Comparison of ENCODE assay signal across 14 cellular contexts in the genomic region with DNA sequence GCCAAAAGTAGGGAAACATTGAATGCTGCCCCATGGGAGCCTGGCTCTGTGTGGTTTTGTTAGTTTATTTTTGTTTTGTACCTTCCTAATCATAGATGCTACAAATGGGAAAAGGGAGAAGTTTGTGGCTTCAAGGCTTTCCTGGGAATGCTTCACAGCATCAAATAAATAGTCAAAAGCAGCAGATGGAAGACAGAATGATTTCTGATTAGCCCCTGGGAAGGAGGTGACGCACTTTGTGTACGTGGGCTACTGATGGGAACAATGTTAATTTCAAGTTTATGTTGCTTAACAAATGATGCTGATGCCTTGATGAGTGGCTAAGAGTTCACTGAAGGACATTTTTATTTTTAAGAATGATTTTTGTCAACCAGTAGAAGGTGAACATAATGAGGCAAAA.
DNase-seq lines count a peak whose midpoint lies in the region; ATAC-seq and TF ChIP-seq lines count a peak whose summit lies in the region.
"Had no signal": no experiment of that assay in that cellular context is flagged by ENCODE, and none has a peak within 500 bp of the region (broad histone marks: within the 10 kb centered on the region; RNA-seq: fewer than 3 reads in every experiment).

No MANE protein-coding gene starts in this region.

- no peak for TF ChIP-seq POLR2A in breast epithelium (IDR thresholded peaks at IDR 0.05)

- no peaks in the 10 kb centered on the region for H3K9me3 ChIP-seq in breast epithelium
- H3K9me3 ChIP-seq in right cardiac atrium (ENCODE audit: control insufficient read depth, low read length) = no peaks in the 10 kb centered on the region

- 95% methylated on average over 2 of the region's 2 CpGs for WGBS in right cardiac atrium

- H3K27me3 ChIP-seq in breast epithelium (no peaks in the 10 kb centered on the region), right cardiac atrium (ENCODE audit: control insufficient read depth, insufficient read depth) (no peaks in the 10 kb centered on the region)

- H3K4me1 Mint-ChIP-seq in mesothelial cell of epicardium = peaks cover 11% of the 10 kb centered on the region
- H3K4me1 Mint-ChIP-seq: stimulated activated naive B cell treated with anti-CD40 and anti-IgM and Interleukin-4, amounts not matched to agents 10 μg/mL and 1 μg/mL and 100 μg/mL, for 72 hours had no signal

- no peaks in the 10 kb centered on the region for H3K36me3 ChIP-seq in breast epithelium
- H3K36me3 ChIP-seq: WERI-Rb-1 had no signal

- no peak overlapping the region for H3K4me3 Mint-ChIP-seq in mesothelial cell of epicardium
- H3K4me3 Mint-ChIP-seq: stimulated activated naive B cell treated with anti-CD40 and anti-IgM and Interleukin-4, amounts not matched to agents 10 μg/mL and 1 μg/mL and 100 μg/mL, for 72 hours had no signal

- H3K36me3 Mint-ChIP-seq in mesothelial cell of epicardium = no peaks in the 10 kb centered on the region
- H3K36me3 Mint-ChIP-seq: stimulated activated naive B cell treated with anti-CD40 and anti-IgM and Interleukin-4, amounts not matched to agents 10 μg/mL and 1 μg/mL and 100 μg/mL, for 72 hours had no signal

- ATAC-seq in right cardiac atrium (no peak), HG03045 (IDR thresholded peaks at IDR 0.05; ENCODE audit: unreplicated experiment) (no peak)

- H3K27ac ChIP-seq in breast epithelium (peak overlapping the region; percentile 68 to 69), right cardiac atrium (ENCODE audit: low read length) (no peak overlapping the region)
- H3K27ac ChIP-seq: WERI-Rb-1 had no signal

- no peaks in the 10 kb centered on the region for H3K4me1 ChIP-seq in breast epithelium
- no peaks in the 10 kb centered on the region for H3K4me1 ChIP-seq in right cardiac atrium (ENCODE audit: control insufficient read depth, insufficient read depth, low read length)

- peak overlapping the region; percentile 49 for H3K27ac Mint-ChIP-seq in mesothelial cell of epicardium
- H3K27ac Mint-ChIP-seq: stimulated activated naive B cell treated with anti-CD40 and anti-IgM and Interleukin-4, amounts not matched to agents 10 μg/mL and 1 μg/mL and 100 μg/mL, for 72 hours had no signal

- peaks cover 11% of the 10 kb centered on the region for H3K9me3 Mint-ChIP-seq in mesothelial cell of epicardium

- H3K27me3 Mint-ChIP-seq in mesothelial cell of epicardium (ENCODE audit: low read depth) = no peaks in the 10 kb centered on the region
- H3K27me3 Mint-ChIP-seq: stimulated activated naive B cell treated with anti-CD40 and anti-IgM and Interleukin-4, amounts not matched to agents 10 μg/mL and 1 μg/mL and 100 μg/mL, for 72 hours had no signal

- TF ChIP-seq CTCF in AG09319 (IDR thresholded peaks at IDR 0.05; ENCODE audit: low read depth, low read length) (no peak), breast epithelium (IDR thresholded peaks at IDR 0.05) (no peak), mesothelial cell of epicardium (IDR thresholded peaks at IDR 0.05; ENCODE audit: unreplicated experiment) (no peak)

- intact Hi-C loops in breast epithelium (cut with DNase I; ENCODE audit: low total_unique reads) = no loop called here
- intact Hi-C loops in right cardiac atrium (cut with DNase I) = no loop called here

- DNase-seq in AG09319 (ENCODE audit: extremely low read depth, low read depth) = peak; percentile 5
- peak; percentile 90 for DNase-seq in NCI-H460 (ENCODE audit: extremely low read depth, low read depth)
- DNase-seq in breast epithelium (ENCODE audit: low spot score in 2 of 2) = no peak
- no peak for DNase-seq in mesothelial cell of epicardium (ENCODE audit: low spot score in 2 of 2, unreplicated experiment in 2 of 2)
- no peak for DNase-seq in right cardiac atrium
- DNase-seq in NCI-H146 treated with DMSO at 0.1 percent for 48 hours (lab: John Stamatoyannopoulos, UW; ENCODE audit: unreplicated experiment) = no peak
- DNase-seq in NCI-H345 (lab: John Stamatoyannopoulos, UW) = no peak
- DNase-seq: NCI-H1105; NCI-H526 treated with DMSO at 0.1 percent for 48 hours; stimulated activated CD4-positive, alpha-beta T cell treated with anti-CD3 and anti-CD28 coated beads, Interleukin-4, amount 100 ng/mL, for 1 hour; stimulated activated naive B cell treated with anti-CD40 and anti-IgM and Interleukin-4, amounts not matched to agents 10 μg/mL and 1 μg/mL and 100 μg/mL, for 72 hours; WERI-Rb-1 had no signal

- H3K4me3 ChIP-seq in breast epithelium = no peak overlapping the region
- H3K4me3 ChIP-seq in right cardiac atrium (ENCODE audit: low read length) = no peak overlapping the region
- H3K4me3 ChIP-seq: lung had no signal

Comparison
In these comparisons a context has a peak if more than half of its experiments do, and no peak if none do; other contexts are left out.
1. DNase-seq: peak in AG09319 (single experiment) and NCI-H460 (single experiment); none in breast epithelium (0 of 2), mesothelial cell of epicardium (0 of 2), right cardiac atrium (0 of 3), NCI-H146 treated with DMSO at 0.1 percent for 48 hours (single experiment) and NCI-H345 (single experiment).